Comparison of ENCODE assay signal across 28 cellular contexts in the genomic region with DNA sequence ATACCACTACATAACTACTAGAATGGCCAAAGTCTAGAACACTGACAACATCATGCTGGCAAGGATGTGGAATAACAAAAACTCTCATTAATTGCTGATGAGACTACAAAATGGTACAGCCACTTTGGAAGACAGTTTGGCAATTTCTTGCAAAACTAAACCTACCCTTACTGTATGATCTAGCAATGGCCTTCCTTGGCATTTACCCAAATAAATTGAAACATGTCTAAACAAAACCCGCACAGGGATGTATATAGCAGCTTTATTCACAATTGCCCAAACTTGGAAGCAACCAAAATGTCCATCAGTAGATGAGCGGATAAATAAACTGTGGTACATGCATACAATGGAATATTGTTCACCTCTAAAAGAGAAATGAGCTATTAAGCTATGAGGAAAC.
"Had no signal": no experiment of that assay in that cellular context is flagged by ENCODE, and none has a peak within 500 bp of the region (broad histone marks: within the 10 kb centered on the region; RNA-seq: fewer than 3 reads in every experiment).

No MANE protein-coding gene starts in this region.

- DNase-seq: occipital lobe; ovary; posterior cingulate gyrus; psoas muscle; right cardiac atrium; right lobe of liver; sigmoid colon; small intestine; stimulated activated CD4-positive, alpha-beta T cell treated with anti-CD3 and anti-CD28 coated beads, Interleukin-15, amount 100 ng/mL, for 24 hours; stimulated activated CD4-positive, alpha-beta T cell treated with anti-CD3 and anti-CD28 coated beads, Interleukin-2, amount 100 ng/mL, for 24 hours; stimulated activated CD4-positive, alpha-beta T cell treated with anti-CD3 and anti-CD28 coated beads, Interleukin-2, amount 100 ng/mL, for 48 hours; stimulated activated CD4-positive, alpha-beta T cell treated with anti-CD3 and anti-CD28 coated beads, Interleukin-4, amount 100 ng/mL, for 24 hours; stimulated activated naive B cell treated with anti-CD40 and anti-IgM and Interleukin-4, amounts not matched to agents 10 μg/mL and 1 μg/mL and 100 μg/mL, for 72 hours; stimulated activated naive CD4-positive, alpha-beta T cell treated with Interleukin-2 at 50 U/mL for 16 hours; stomach; thyroid gland; trophoblast cell; upper lobe of left lung had no signal

- H3K27ac ChIP-seq: neural progenitor cell, ovary, parathyroid adenoma, psoas muscle, right lobe of liver, sigmoid colon, stomach, thoracic aorta, thyroid gland, tibial nerve, upper lobe of left lung, vagina had no signal

- H3K9me3 Mint-ChIP-seq: nephron; neural progenitor cell; stimulated activated naive CD8-positive, alpha-beta T cell treated with anti-CD3 and anti-CD28 coated beads, Interleukin-15, Interleukin-2, amounts not matched to agents 100 ng/mL and 50 ng/mL, for 24 hours had no signal

- H3K4me1 ChIP-seq: parathyroid adenoma, psoas muscle, right lobe of liver, sigmoid colon, stomach, thyroid gland, tibial nerve, upper lobe of left lung, vagina had no signal

- H3K4me3 ChIP-seq: neural progenitor cell, ovary, psoas muscle, right lobe of liver, sigmoid colon, stomach, thoracic aorta, thyroid gland, tibial nerve, upper lobe of left lung, vagina had no signal

- H3K36me3 ChIP-seq: neural progenitor cell, ovary, right lobe of liver, sigmoid colon, stomach, thoracic aorta, thyroid gland, tibial nerve, upper lobe of left lung, vagina had no signal

- H3K27ac Mint-ChIP-seq: nephron; neural progenitor cell; progenitor cell of endocrine pancreas; stimulated activated effector memory CD8-positive, alpha-beta T cell treated with anti-CD3 and anti-CD28 coated beads, Interleukin-12 subunit alpha, Interleukin-12 subunit beta, amount 100 ng/mL, for 72 hours; stimulated activated naive B cell treated with anti-CD40 and anti-IgM and Interleukin-4, amounts not matched to agents 10 μg/mL and 1 μg/mL and 100 μg/mL, for 72 hours; stimulated activated naive CD8-positive, alpha-beta T cell treated with anti-CD3 and anti-CD28 coated beads, Interleukin-15, Interleukin-2, amounts not matched to agents 100 ng/mL and 50 ng/mL, for 24 hours had no signal

- H3K9me3 ChIP-seq: psoas muscle, right lobe of liver, sigmoid colon, stomach, thoracic aorta, thyroid gland, tibial nerve, upper lobe of left lung, vagina had no signal

- H3K4me3 Mint-ChIP-seq: nephron; neural progenitor cell; stimulated activated effector memory CD8-positive, alpha-beta T cell treated with anti-CD3 and anti-CD28 coated beads, Interleukin-12 subunit alpha, Interleukin-12 subunit beta, amount 100 ng/mL, for 72 hours; stimulated activated naive B cell treated with anti-CD40 and anti-IgM and Interleukin-4, amounts not matched to agents 10 μg/mL and 1 μg/mL and 100 μg/mL, for 72 hours; stimulated activated naive CD8-positive, alpha-beta T cell treated with anti-CD3 and anti-CD28 coated beads, Interleukin-15, Interleukin-2, amounts not matched to agents 100 ng/mL and 50 ng/mL, for 24 hours had no signal

- H3K27me3 ChIP-seq: neural progenitor cell, ovary, right lobe of liver, sigmoid colon, thyroid gland, tibial nerve, upper lobe of left lung, vagina had no signal

- H3K36me3 Mint-ChIP-seq: neural progenitor cell; stimulated activated effector memory CD8-positive, alpha-beta T cell treated with anti-CD3 and anti-CD28 coated beads, Interleukin-12 subunit alpha, Interleukin-12 subunit beta, amount 100 ng/mL, for 72 hours; stimulated activated naive B cell treated with anti-CD40 and anti-IgM and Interleukin-4, amounts not matched to agents 10 μg/mL and 1 μg/mL and 100 μg/mL, for 72 hours had no signal

- H3K4me1 Mint-ChIP-seq: stimulated activated effector memory CD8-positive, alpha-beta T cell treated with anti-CD3 and anti-CD28 coated beads, Interleukin-12 subunit alpha, Interleukin-12 subunit beta, amount 100 ng/mL, for 72 hours; stimulated activated naive B cell treated with anti-CD40 and anti-IgM and Interleukin-4, amounts not matched to agents 10 μg/mL and 1 μg/mL and 100 μg/mL, for 72 hours had no signal

- FAIRE-seq: small intestine, urothelium cell line had no signal
